In genomic region chr16:66936889-66937554, GRCh38 we compare ENCODE assay signal across 15 cellular contexts. TPM values are rescaled to one million over a fixed set of nuclear protein-coding genes. Genes with fewer than 3 reads are reported as not detected.
DNase-seq lines count a peak whose midpoint lies in the region; ATAC-seq, FAIRE-seq and TF ChIP-seq lines count a peak whose summit lies in the region.
"Had no signal": no experiment of that assay in that cellular context is flagged by ENCODE, and none has a peak within 500 bp of the region (broad histone marks: within the 10 kb centered on the region; RNA-seq: fewer than 3 reads in every experiment).

No MANE protein-coding gene starts in this region.

- H3K9ac ChIP-seq in keratinocyte (ENCODE audit: control insufficient read depth, extremely low read depth, insufficient read depth, low read length) = no peak overlapping the region

- peak overlapping the region; percentile 97 for H3K4me3 Mint-ChIP-seq in MCF 10A (ENCODE audit: unreplicated experiment)
- 0 out of 2 replicates have a peak overlapping the region, but pooled peaks have one; percentile 37 for H3K4me3 Mint-ChIP-seq in WTC11
- H3K4me3 Mint-ChIP-seq in stimulated activated naive B cell treated with anti-CD40 and anti-IgM and Interleukin-4, amounts not matched to agents 10 μg/mL and 1 μg/mL and 100 μg/mL, for 72 hours = peak overlapping the region; percentile 31 to 50

- H3K79me2 ChIP-seq in keratinocyte (ENCODE audit: control insufficient read depth, insufficient read depth, low read length) = peaks cover 52% of the 10 kb centered on the region

- H3K4me1 ChIP-seq in breast epithelium (peaks cover 11 to 21% of the 10 kb centered on the region in 2 donors), keratinocyte (ENCODE audit: control insufficient read depth, extremely low read depth, insufficient read depth, low read length) (peaks cover 18% of the 10 kb centered on the region)

- BruUV-seq in MCF 10A (replicated peaks; lab: Mats Ljungman, UMichigan) = no TSS peak

- H3K4me2 ChIP-seq in keratinocyte (ENCODE audit: control insufficient read depth, extremely low read depth, insufficient read depth, low read depth, low read length) = peak overlapping the region; percentile 16

- H3K9me3 Mint-ChIP-seq in MCF 10A (ENCODE audit: unreplicated experiment) (no peaks in the 10 kb centered on the region), WTC11 (no peaks in the 10 kb centered on the region)
- H3K9me3 Mint-ChIP-seq in stimulated activated naive B cell treated with anti-CD40 and anti-IgM and Interleukin-4, amounts not matched to agents 10 μg/mL and 1 μg/mL and 100 μg/mL, for 72 hours = no peaks in the 10 kb centered on the region

- no peak overlapping the region for H3K27ac ChIP-seq in breast epithelium
- no peak overlapping the region for H3K27ac ChIP-seq in keratinocyte (ENCODE audit: control insufficient read depth, insufficient read depth, low read length)
- H3K27ac ChIP-seq: brain microvascular endothelial cell, tibial artery had no signal

- no peaks in the 10 kb centered on the region for H3K9me3 ChIP-seq in breast epithelium
- H3K9me3 ChIP-seq in keratinocyte (ENCODE audit: control insufficient read depth, low read depth, low read length) = no peaks in the 10 kb centered on the region
- H3K9me3 ChIP-seq: tibial artery had no signal

- no peak for FAIRE-seq in keratinocyte (lab: Jason Lieb, UNC)

- POLR2A ChIA-PET in MCF 10A (lab: Yijun Ruan, JAX) (interaction anchor here (0.8 to 1.6 kb wide), 9 partner anchors 9 to 271 kb away, joined by 3 to 8 read pairs (median 4); partner anchors contain the start of gene PDP2), WTC11 (lab: Charles Lee) (no interaction called here)

- H3K4me3 ChIP-seq in breast epithelium (no peak overlapping the region), keratinocyte (ENCODE audit: control insufficient read depth in 2 of 3, extremely low read depth in 1 of 3, insufficient read depth in 2 of 3, low read depth in 1 of 3, low read length in 3 of 3) (peak overlapping the region in 1 of 3 experiments; percentile 77)

- H3K27me3 Mint-ChIP-seq in MCF 10A (ENCODE audit: insufficient read depth, unreplicated experiment) (no peaks in the 10 kb centered on the region), WTC11 (ENCODE audit: low read depth) (peaks cover 13% of the 10 kb centered on the region)
- H3K27me3 Mint-ChIP-seq in stimulated activated naive B cell treated with anti-CD40 and anti-IgM and Interleukin-4, amounts not matched to agents 10 μg/mL and 1 μg/mL and 100 μg/mL, for 72 hours = no peaks in the 10 kb centered on the region

- H2AFZ ChIP-seq in keratinocyte (ENCODE audit: control insufficient read depth, low read length) = no peak overlapping the region

- H3K4me1 Mint-ChIP-seq in MCF 10A (ENCODE audit: insufficient read depth, unreplicated experiment) (peaks cover 31% of the 10 kb centered on the region), WTC11 (peaks cover 29% of the 10 kb centered on the region)
- peaks cover 42 to 56% of the 10 kb centered on the region in 2 donors for H3K4me1 Mint-ChIP-seq in stimulated activated naive B cell treated with anti-CD40 and anti-IgM and Interleukin-4, amounts not matched to agents 10 μg/mL and 1 μg/mL and 100 μg/mL, for 72 hours

- no peaks in the 10 kb centered on the region for H3K27me3 ChIP-seq in breast epithelium
- H3K27me3 ChIP-seq in keratinocyte (ENCODE audit: control insufficient read depth, extremely low read depth, insufficient read depth, low read length) = no peaks in the 10 kb centered on the region
- H3K27me3 ChIP-seq: brain microvascular endothelial cell, tibial artery had no signal

- H3K36me3 Mint-ChIP-seq in MCF 10A (ENCODE audit: insufficient read depth, unreplicated experiment) (peaks cover 39% of the 10 kb centered on the region), WTC11 (peaks cover 10% of the 10 kb centered on the region)
- peaks cover 38 to 67% of the 10 kb centered on the region in 2 donors for H3K36me3 Mint-ChIP-seq in stimulated activated naive B cell treated with anti-CD40 and anti-IgM and Interleukin-4, amounts not matched to agents 10 μg/mL and 1 μg/mL and 100 μg/mL, for 72 hours

- intact Hi-C loops in MCF 10A (cut with micrococcal nuclease) (no loop called here), breast epithelium (cut with DNase I; ENCODE audit: low total_unique reads) (no loop called here)

- TF ChIP-seq POLR2A in breast epithelium (IDR thresholded peaks at IDR 0.05) = no peak

- peaks cover 8% of the 10 kb centered on the region for H4K20me1 ChIP-seq in keratinocyte (ENCODE audit: control insufficient read depth, extremely low read depth, insufficient read depth, low read length)

- H3K9me1 ChIP-seq in keratinocyte (ENCODE audit: control insufficient read depth, extremely low read depth, insufficient read depth, low read length) = peaks cover 5% of the 10 kb centered on the region

- CTCF ChIA-PET in MCF 10A (lab: Yijun Ruan, JAX) (interaction anchor here (0.6 to 1.9 kb wide), 7 partner anchors 8 to 595 kb away, joined by 3 to 10 read pairs (median 4); no protein-coding TSS in a partner anchor), WTC11 (lab: Charles Lee) (interaction anchor here (1.6 kb wide), 1 partner anchor 218 kb away, joined by 4 read pairs; no protein-coding TSS in a partner anchor)

- no peak for ATAC-seq in WTC11
- no peak for ATAC-seq in stimulated activated naive B cell treated with anti-CD40 and anti-IgM and Interleukin-4, amounts not matched to agents 10 μg/mL and 1 μg/mL and 100 μg/mL, for 72 hours (replicated peaks)
- no peak for ATAC-seq in GM21619 (IDR thresholded peaks at IDR 0.05; ENCODE audit: unreplicated experiment)
- ATAC-seq in HG03095 (IDR thresholded peaks at IDR 0.05; ENCODE audit: unreplicated experiment) = no peak

- no peak for DNase-seq in MCF 10A (ENCODE audit: unreplicated experiment)
- no peak for DNase-seq in breast epithelium (ENCODE audit: low spot score in 2 of 2)
- DNase-seq in WTC11 (ENCODE audit: low spot score) = no peak
- no peak for DNase-seq in keratinocyte (ENCODE audit: low read depth, low spot score)
- no peak for DNase-seq in stimulated activated naive B cell treated with anti-CD40 and anti-IgM and Interleukin-4, amounts not matched to agents 10 μg/mL and 1 μg/mL and 100 μg/mL, for 72 hours
- no peak for DNase-seq in AML-193 (lab: John Stamatoyannopoulos, UW)
- DNase-seq: brain microvascular endothelial cell, NCI-H1417 treated with DMSO at 0.1 percent for 48 hours, NCI-H82, tibial artery had no signal

- dilution Hi-C loops in keratinocyte (cut with MboI; ENCODE audit: extremely low pct_ligation_motif_present, low sequenced_read_pairs) = no loop called here

- TF ChIP-seq CTCF in MCF 10A (IDR thresholded peaks at IDR 0.05; ENCODE audit: unreplicated experiment) = no peak
- TF ChIP-seq CTCF in breast epithelium (IDR thresholded peaks at IDR 0.05) = no peak
- no peak for TF ChIP-seq CTCF in WTC11 (IDR thresholded peaks at IDR 0.05)
- TF ChIP-seq CTCF in keratinocyte (optimal IDR thresholded peaks at IDR 0.05 in 1 of 3, IDR thresholded peaks at IDR 0.05 in 1 of 3, conservative IDR thresholded peaks at IDR 0.05 in 1 of 3; ENCODE audit: extremely low read depth in 1 of 3, insufficient read depth in 2 of 3, low read length in 3 of 3) = no peak

- H3K27ac Mint-ChIP-seq in MCF 10A (ENCODE audit: low read depth, unreplicated experiment) (peak overlapping the region; percentile 94), WTC11 (no peak overlapping the region)
- H3K27ac Mint-ChIP-seq in stimulated activated naive B cell treated with anti-CD40 and anti-IgM and Interleukin-4, amounts not matched to agents 10 μg/mL and 1 μg/mL and 100 μg/mL, for 72 hours = peak overlapping the region; percentile 63

- H3K36me3 ChIP-seq in breast epithelium (peaks cover 12% of the 10 kb centered on the region), keratinocyte (ENCODE audit: control insufficient read depth in 2 of 2, extremely low read depth in 1 of 2, insufficient read depth in 2 of 2, low read length in 2 of 2) (peaks cover 41 to 52% of the 10 kb centered on the region in 2 experiments)

RNA-seq across cellular contexts. Expression of gene CES2, which starts 1.7 kb away (rescaled TPM):
- total RNA-seq in MCF 10A (2022) (65.7 and 68.7 TPM in 2 replicates), breast epithelium (10 to 100 TPM; 25.9 to 33.1 (median 31.9) TPM), WTC11 (2021) (21.6 to 29.7 TPM (median 23.2 TPM) in 3 replicates)
- 37.5 to 93.4 TPM (median 41.6 TPM) in 3 replicates for polyA plus RNA-seq in keratinocyte
- polyA plus RNA-seq in keratinocyte (2011; ENCODE audit: low read depth) = 52.3 TPM
- 25.3 and 38.7 TPM in 2 replicates for polyA plus RNA-seq in keratinocyte (2011; cell fraction: cytosol; rRNA removed)
- 87.7 and 87.8 TPM in 2 replicates for polyA plus RNA-seq in keratinocyte (2011; cell fraction: nucleus; rRNA removed)
- polyA plus RNA-seq in keratinocyte (2012; ENCODE audit: low replicate concordance) = 35.9 and 108 TPM in 2 replicates
- 40.6 to 65.9 TPM (median 45.8 TPM) in 3 replicates for polyA minus RNA-seq in keratinocyte
- 83.6 TPM for polyA minus RNA-seq in keratinocyte (2011; cell fraction: cytosol; rRNA and poly(A)+ RNA removed)
- 65.7 and 100 TPM in 2 replicates for polyA minus RNA-seq in keratinocyte (2011; cell fraction: nucleus; rRNA and poly(A)+ RNA removed)

RNA-seq across cellular contexts. Expression of gene CIAO2B, which starts 2.8 kb away (rescaled TPM):
- total RNA-seq in MCF 10A (2022) = 133 and 159 TPM in 2 replicates
- 10 to 100 TPM; 45.7 to 77.3 (median 65.4) TPM for total RNA-seq in breast epithelium
- 59.7 to 72.7 TPM (median 71.4 TPM) in 3 replicates for total RNA-seq in WTC11 (2021)
- polyA plus RNA-seq in keratinocyte = 99.6 to 149 TPM (median 105 TPM) in 3 replicates
- polyA plus RNA-seq in keratinocyte (2011; ENCODE audit: low read depth) = 42.6 TPM
- polyA plus RNA-seq in keratinocyte (2011; cell fraction: cytosol; rRNA removed) = 79.5 and 85.2 TPM in 2 replicates
- polyA plus RNA-seq in keratinocyte (2011; cell fraction: nucleus; rRNA removed) = 47.0 and 59.8 TPM in 2 replicates
- polyA plus RNA-seq in keratinocyte (2012; ENCODE audit: low replicate concordance) = 126 and 200 TPM in 2 replicates
- polyA minus RNA-seq in keratinocyte = 117 to 140 TPM (median 117 TPM) in 3 replicates
- 115 TPM for polyA minus RNA-seq in keratinocyte (2011; cell fraction: cytosol; rRNA and poly(A)+ RNA removed)
- polyA minus RNA-seq in keratinocyte (2011; cell fraction: nucleus; rRNA and poly(A)+ RNA removed) = 10.9 and 17.1 TPM in 2 replicates

RNA-seq across cellular contexts. Expression of gene RRAD, which starts 11.7 kb away (rescaled TPM):
- total RNA-seq in MCF 10A (2022) = 0.29 TPM in 1 of 2 replicates, not detected in the other
- total RNA-seq in breast epithelium = 10 to 100 TPM in 1 of 3 donors, 1 to 10 TPM in 2; 7.7 to 11.1 (median 8.0) TPM
- total RNA-seq in WTC11 (2021) = 0.16 to 0.52 TPM (median 0.18 TPM) in 3 replicates
- 0.67 to 12.8 TPM (median 2.7 TPM) in 3 replicates for polyA plus RNA-seq in keratinocyte
- 68.6 TPM for polyA plus RNA-seq in keratinocyte (2011; ENCODE audit: low read depth)
- 1.8 and 2.3 TPM in 2 replicates for polyA plus RNA-seq in keratinocyte (2011; cell fraction: cytosol; rRNA removed)
- 3.3 and 5.0 TPM in 2 replicates for polyA plus RNA-seq in keratinocyte (2011; cell fraction: nucleus; rRNA removed)
- 1.3 and 29.5 TPM in 2 replicates for polyA plus RNA-seq in keratinocyte (2012; ENCODE audit: low replicate concordance)
- polyA minus RNA-seq in keratinocyte = 0.33 to 4.6 TPM (median 1.2 TPM) in 3 replicates
- 3.8 TPM for polyA minus RNA-seq in keratinocyte (2011; cell fraction: cytosol; rRNA and poly(A)+ RNA removed)
- 3.2 and 5.4 TPM in 2 replicates for polyA minus RNA-seq in keratinocyte (2011; cell fraction: nucleus; rRNA and poly(A)+ RNA removed)

RNA-seq across cellular contexts. Expression of gene CDH16, which starts 18.3 kb away (rescaled TPM):
- total RNA-seq in MCF 10A (2022) = 0.25 TPM in 1 of 2 replicates, not detected in the other
- total RNA-seq in breast epithelium = not detected
- not detected in 3 replicates for total RNA-seq in WTC11 (2021)
- 0.16 to 2.1 TPM (median 0.45 TPM) in 3 replicates for polyA plus RNA-seq in keratinocyte
- 0.44 TPM for polyA plus RNA-seq in keratinocyte (2011; ENCODE audit: low read depth)
- polyA plus RNA-seq in keratinocyte (2011; cell fraction: cytosol; rRNA removed) = 0.50 and 0.60 TPM in 2 replicates
- polyA plus RNA-seq in keratinocyte (2011; cell fraction: nucleus; rRNA removed) = 0.33 and 0.49 TPM in 2 replicates
- polyA plus RNA-seq in keratinocyte (2012; ENCODE audit: low replicate concordance) = 0.39 and 3.9 TPM in 2 replicates
- polyA minus RNA-seq in keratinocyte = 0.33 to 1.6 TPM (median 0.35 TPM) in 3 replicates
- 1.2 TPM for polyA minus RNA-seq in keratinocyte (2011; cell fraction: cytosol; rRNA and poly(A)+ RNA removed)
- polyA minus RNA-seq in keratinocyte (2011; cell fraction: nucleus; rRNA and poly(A)+ RNA removed) = 0.32 TPM in 1 of 2 replicates, not detected in the other
- total RNA-seq: activated CD8-positive, alpha-beta memory T cell treated with anti-CD3 and anti-CD28 coated beads for 36 hours; HT-29 had no signal
- polyA plus RNA-seq: BJ had no signal

RNA-seq across cellular contexts. Expression of gene CES3, which starts 24.0 kb away (rescaled TPM):
- total RNA-seq in MCF 10A (2022) = 0.52 and 0.65 TPM in 2 replicates
- 1 to 10 TPM in 2 of 3 donors, under 1 TPM in 1; 0.29 to 5.9 (median 2.1) TPM for total RNA-seq in breast epithelium
- total RNA-seq in WTC11 (2021) = 3.3 to 6.0 TPM (median 5.7 TPM) in 3 replicates
- 0.63 to 2.7 TPM (median 1.5 TPM) in 3 replicates for polyA plus RNA-seq in keratinocyte
- 1.8 TPM for polyA plus RNA-seq in keratinocyte (2011; ENCODE audit: low read depth)
- 0.28 and 0.45 TPM in 2 replicates for polyA plus RNA-seq in keratinocyte (2011; cell fraction: cytosol; rRNA removed)
- polyA plus RNA-seq in keratinocyte (2011; cell fraction: nucleus; rRNA removed) = 7.4 and 8.5 TPM in 2 replicates
- 0.57 and 2.9 TPM in 2 replicates for polyA plus RNA-seq in keratinocyte (2012; ENCODE audit: low replicate concordance)
- 0.32 to 2.0 TPM (median 1.6 TPM) in 3 replicates for polyA minus RNA-seq in keratinocyte
- not detected for polyA minus RNA-seq in keratinocyte (2011; cell fraction: cytosol; rRNA and poly(A)+ RNA removed)
- 2.8 and 3.7 TPM in 2 replicates for polyA minus RNA-seq in keratinocyte (2011; cell fraction: nucleus; rRNA and poly(A)+ RNA removed)

Comparison
In these comparisons a context has a peak if more than half of its experiments do, and no peak if none do; other contexts are left out.
1. H3K4me3 Mint-ChIP-seq: peak in every context shown above with its lines; median percentile 97 in MCF 10A; 40 in stimulated activated naive B cell treated with anti-CD40 and anti-IgM and Interleukin-4, amounts not matched to agents 10 μg/mL and 1 μg/mL and 100 μg/mL, for 72 hours; 37 in WTC11.